26 cellular contexts compared by ENCODE assay signal in the genomic region with DNA sequence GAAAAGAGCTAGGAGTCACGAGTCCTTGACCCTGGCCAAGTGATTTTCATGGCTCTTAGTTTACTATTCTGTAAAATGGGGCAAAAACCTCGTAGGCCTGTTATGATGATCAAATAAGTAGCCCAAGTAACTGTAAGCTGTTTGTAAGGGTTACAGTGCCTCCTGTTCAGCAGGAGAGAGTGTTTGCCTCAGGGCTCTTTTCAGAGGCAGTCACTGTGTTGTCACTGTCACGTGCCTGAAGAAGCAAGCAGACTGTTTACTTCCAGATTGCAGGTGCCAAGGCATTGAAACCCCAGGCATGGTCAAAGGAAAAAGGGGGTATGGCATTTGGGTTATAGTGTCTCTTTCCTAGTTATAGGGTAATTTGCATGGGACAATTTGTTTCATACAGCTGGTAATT. TPM values are rescaled to one million over a fixed set of nuclear protein-coding genes. Genes with fewer than 3 reads are reported as not detected.
"Had no signal": no experiment of that assay in that cellular context is flagged by ENCODE, and none has a peak within 500 bp of the region (broad histone marks: within the 10 kb centered on the region; RNA-seq: fewer than 3 reads in every experiment).

No MANE protein-coding gene starts in this region.

- H3K27ac ChIP-seq: ascending aorta, KMS-11, SK-N-MC had no signal

- H3K4me3 ChIP-seq: ascending aorta, MG63, SK-N-MC had no signal

- H3K4me2 ChIP-seq: KMS-11 had no signal

- DNase-seq: activated B cell treated with CpG ODN at 0.5 μM for 24 hours; activated CD4-positive, alpha-beta memory T cell treated with anti-CD3 and anti-CD28 coated beads for 36 hours; activated CD4-positive, alpha-beta T cell treated with anti-CD3 and anti-CD28 coated beads for 1 hour; activated CD4-positive, alpha-beta T cell treated with anti-CD3 and anti-CD28 coated beads, Interleukin-2, amount 10 ng/mL, durations not matched to agents 7 days and 5 days; activated CD8-positive, alpha-beta memory T cell treated with anti-CD3 and anti-CD28 coated beads for 24 hours; activated effector memory CD4-positive, alpha-beta T cell treated with anti-CD3 and anti-CD28 coated beads, Interleukin-2, amount 50 U/mL, for 16 hours; activated naive CD4-positive, alpha-beta T cell treated with Interleukin-2 at 50 U/mL for 16 hours; activated naive CD8-positive, alpha-beta T cell treated with anti-CD3 and anti-CD28 coated beads, Interleukin-2, amount 50 U/mL, for 24 hours; activated T-cell treated with anti-CD3 and anti-CD28 coated beads, Interleukin-2, amount 50 U/mL, for 4 hours; amniotic stem cell; MG63; MV-4-11; NCI-H1092 treated with DMSO at 0.1 percent for 48 hours; NCI-H1436 treated with DMSO at 0.1 percent for 48 hours; NCI-H187; NCI-H2107; NCI-H82; SIG-M5; T-cell; T-helper 2 cell; T1000 had no signal

- H3K9ac ChIP-seq: KMS-11 had no signal

- H3K9me3 ChIP-seq: ascending aorta, MG63 had no signal

- H3K36me3 ChIP-seq: ascending aorta, MG63 had no signal

- H3K4me3 Mint-ChIP-seq: activated B cell treated with CpG ODN at 0.5 μM for 24 hours; activated CD4-positive, alpha-beta memory T cell treated with anti-CD3 and anti-CD28 coated beads for 36 hours; activated CD4-positive, alpha-beta T cell treated with anti-CD3 and anti-CD28 coated beads, Interleukin-2, amount 10 ng/mL, durations not matched to agents 7 days and 5 days; activated naive CD8-positive, alpha-beta T cell treated with anti-CD3 and anti-CD28 coated beads, Interleukin-2, amount 50 U/mL, for 24 hours; activated T-cell treated with anti-CD3 and anti-CD28 coated beads, Interleukin-2, amount 50 U/mL, for 4 hours; brain; T-cell had no signal

- H3K9me3 Mint-ChIP-seq: activated B cell treated with CpG ODN at 0.5 μM for 24 hours; activated CD4-positive, alpha-beta memory T cell treated with anti-CD3 and anti-CD28 coated beads for 36 hours; activated CD4-positive, alpha-beta T cell treated with anti-CD3 and anti-CD28 coated beads, Interleukin-2, amount 10 ng/mL, durations not matched to agents 7 days and 5 days; activated naive CD4-positive, alpha-beta T cell treated with anti-CD3 and anti-CD28 coated beads, Interleukin-2, amount 50 U/mL, for 72 hours; activated naive CD8-positive, alpha-beta T cell treated with anti-CD3 and anti-CD28 coated beads, Interleukin-2, amount 50 U/mL, for 24 hours; activated T-cell treated with anti-CD3 and anti-CD28 coated beads, Interleukin-2, amount 50 U/mL, for 4 hours; brain; T-cell had no signal

- H3K4me1 ChIP-seq: ascending aorta had no signal

- H3K27me3 Mint-ChIP-seq: activated B cell treated with CpG ODN at 0.5 μM for 24 hours; activated CD4-positive, alpha-beta memory T cell treated with anti-CD3 and anti-CD28 coated beads for 36 hours; activated CD4-positive, alpha-beta T cell treated with anti-CD3 and anti-CD28 coated beads, Interleukin-2, amount 10 ng/mL, durations not matched to agents 7 days and 5 days; activated naive CD8-positive, alpha-beta T cell treated with anti-CD3 and anti-CD28 coated beads, Interleukin-2, amount 50 U/mL, for 24 hours; T-cell had no signal

- H3K27me3 ChIP-seq: ascending aorta, MG63 had no signal

- H3K36me3 Mint-ChIP-seq: brain had no signal

- H3K27ac Mint-ChIP-seq: activated B cell treated with CpG ODN at 0.5 μM for 24 hours; activated CD4-positive, alpha-beta memory T cell treated with anti-CD3 and anti-CD28 coated beads for 36 hours; activated CD4-positive, alpha-beta T cell treated with anti-CD3 and anti-CD28 coated beads, Interleukin-2, amount 10 ng/mL, durations not matched to agents 7 days and 5 days; activated naive CD4-positive, alpha-beta T cell treated with anti-CD3 and anti-CD28 coated beads, Interleukin-2, amount 50 U/mL, for 72 hours; activated naive CD8-positive, alpha-beta T cell treated with anti-CD3 and anti-CD28 coated beads, Interleukin-2, amount 50 U/mL, for 24 hours; brain; T-cell had no signal

RNA-seq across cellular contexts. Expression of a gene that starts 4.5 kb away (rescaled TPM):
- total RNA-seq: ascending aorta had no signal
